In the genomic region with DNA sequence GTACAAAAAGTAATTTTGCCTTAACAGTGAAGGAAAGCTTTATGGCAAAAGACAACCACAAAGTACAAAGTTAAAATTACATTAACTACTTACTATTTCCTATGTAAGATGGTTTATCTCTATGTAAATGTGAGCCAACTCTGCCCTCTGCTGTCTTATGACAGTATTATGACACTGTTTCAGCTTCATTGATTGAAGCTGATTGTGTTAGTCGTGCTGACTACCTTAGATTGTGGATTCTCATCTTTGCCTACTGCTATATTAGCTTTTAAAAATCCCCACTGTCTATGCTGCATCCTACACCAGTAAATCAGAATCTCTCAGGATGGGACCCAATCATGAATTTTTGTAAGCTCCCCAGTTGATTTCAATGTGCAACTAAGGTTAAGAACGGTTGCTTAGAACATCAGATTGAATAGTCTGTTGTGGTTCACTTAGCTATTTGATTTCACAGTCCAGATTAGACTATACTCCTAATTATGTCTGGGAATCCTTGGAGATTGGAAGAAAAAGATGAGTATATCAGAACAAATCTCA, we compare ENCODE assay signal across 8 cellular contexts. TPM values are rescaled to one million over a fixed set of nuclear protein-coding genes. Genes with fewer than 3 reads are reported as not detected.
DNase-seq lines count a peak whose midpoint lies in the region; FAIRE-seq and TF ChIP-seq lines count a peak whose summit lies in the region.

No MANE protein-coding gene starts in this region.

- H4K91ac ChIP-seq in neuronal stem cell (ENCODE audit: low read depth, low read length, poor library complexity), result no peak overlapping the region

- no peak overlapping the region for H2BK12ac ChIP-seq in neuronal stem cell (ENCODE audit: low read length)

- peak; percentile 48 for TF ChIP-seq CTCF in brain microvascular endothelial cell (IDR thresholded peaks at IDR 0.05; ENCODE audit: low read depth, low read length, missing control alignments)
- TF ChIP-seq CTCF in kidney (IDR thresholded peaks at IDR 0.05; ENCODE audit: borderline replicate concordance, extremely low read depth, insufficient read depth), result peak; percentile 71
- TF ChIP-seq CTCF in testis (IDR thresholded peaks at IDR 0.05), result peak in 2 of 3 experiments; percentile 31 to 51

- TF ChIP-seq POLR2A in testis (IDR thresholded peaks at IDR 0.05), result no peak

- H3K14ac ChIP-seq in neuronal stem cell (ENCODE audit: low read length), result no peak overlapping the region

- peaks cover 6% of the 10 kb centered on the region for H3K27me3 ChIP-seq in brain microvascular endothelial cell (replicated peaks)
- no peaks in the 10 kb centered on the region for H3K27me3 ChIP-seq in testis
- H3K27me3 ChIP-seq in neuronal stem cell (ENCODE audit: control insufficient read depth in 3 of 3, insufficient read depth in 3 of 3, low read depth in 1 of 3, low read length in 3 of 3), result peaks cover 0 to 16% (median 0%) of the 10 kb centered on the region in 3 experiments

- H3K4me3 ChIP-seq in brain microvascular endothelial cell (ENCODE audit: low read depth, low read length), result no peak overlapping the region
- H3K4me3 ChIP-seq in kidney (ENCODE audit: low read length in 2 of 2), result no peak overlapping the region
- H3K4me3 ChIP-seq in testis, result no peak overlapping the region
- H3K4me3 ChIP-seq in neuronal stem cell (ENCODE audit: low read length in 2 of 2), result no peak overlapping the region

- intact Hi-C loops in activated naive CD4-positive, alpha-beta T cell treated with anti-CD3 and anti-CD28 coated beads for 36 hours (cut with micrococcal nuclease), result loop anchor here (5.0 kb wide), 5 partner anchors 70 to 220 kb away; no protein-coding TSS in a partner anchor
- intact Hi-C loops in kidney (cut with DNase I), result no loop called here
- intact Hi-C loops in testis (cut with DNase I; ENCODE audit: low total_unique reads), result no loop called here

- H3K4ac ChIP-seq in neuronal stem cell (ENCODE audit: low read length), result no peak overlapping the region

- no peaks in the 10 kb centered on the region for H3K4me1 Mint-ChIP-seq in activated naive CD4-positive, alpha-beta T cell treated with anti-CD3 and anti-CD28 coated beads for 36 hours (ENCODE audit: low read depth)

- no peak overlapping the region for H3K9ac ChIP-seq in kidney (ENCODE audit: low read length in 2 of 2)
- H3K9ac ChIP-seq in neuronal stem cell (ENCODE audit: low read depth, low read length, poor library complexity), result no peak overlapping the region

- no peaks in the 10 kb centered on the region for H3K36me3 Mint-ChIP-seq in activated naive CD4-positive, alpha-beta T cell treated with anti-CD3 and anti-CD28 coated beads for 36 hours (ENCODE audit: low read depth)

- H3K9me3 Mint-ChIP-seq in activated naive CD4-positive, alpha-beta T cell treated with anti-CD3 and anti-CD28 coated beads for 36 hours, result no peaks in the 10 kb centered on the region

- no peak overlapping the region for H3K4me3 Mint-ChIP-seq in activated naive CD4-positive, alpha-beta T cell treated with anti-CD3 and anti-CD28 coated beads for 36 hours

- in situ Hi-C loops in brain microvascular endothelial cell (cut with HindIII; ENCODE audit: low pct_ligation_motif_present, low sequenced_read_pairs), result no loop called here

- peak; percentile 49 for DNase-seq in activated naive CD4-positive, alpha-beta T cell treated with anti-CD3 and anti-CD28 coated beads for 36 hours
- no peak for DNase-seq in activated naive CD4-positive, alpha-beta T cell (lab: John Stamatoyannopoulos, UW)
- DNase-seq in HS-5 (ENCODE audit: low read depth), result peak; percentile 16
- peak; percentile 64 for DNase-seq in NCI-H748 treated with DMSO at 0.1 percent for 48 hours (lab: John Stamatoyannopoulos, UW)
- DNase-seq in brain microvascular endothelial cell, result peak; percentile 68
- no peak for DNase-seq in kidney
- DNase-seq in testis, result no peak
- DNase-seq in neuronal stem cell (ENCODE audit: low spot score), result no peak

- H3K27ac ChIP-seq in brain microvascular endothelial cell, result no peak overlapping the region
- H3K27ac ChIP-seq in kidney (ENCODE audit: low read depth in 2 of 2, low read length in 2 of 2), result no peak overlapping the region
- no peak overlapping the region for H3K27ac ChIP-seq in testis
- no peak overlapping the region for H3K27ac ChIP-seq in neuronal stem cell (replicated peaks; ENCODE audit: low read length)

- no peaks in the 10 kb centered on the region for H3K4me1 ChIP-seq in kidney (ENCODE audit: control insufficient read depth in 1 of 2, insufficient read depth in 1 of 2, low read depth in 1 of 2, low read length in 2 of 2)
- no peaks in the 10 kb centered on the region for H3K4me1 ChIP-seq in testis
- no peaks in the 10 kb centered on the region for H3K4me1 ChIP-seq in neuronal stem cell (ENCODE audit: control insufficient read depth in 2 of 2, insufficient read depth in 1 of 2, low read depth in 1 of 2, low read length in 2 of 2)

- H2BK120ac ChIP-seq in neuronal stem cell (ENCODE audit: low read depth, low read length), result no peak overlapping the region

- no peak overlapping the region for H4K8ac ChIP-seq in neuronal stem cell (ENCODE audit: low read depth, low read length)

- H3K36me3 ChIP-seq in brain microvascular endothelial cell (replicated peaks) (no peaks in the 10 kb centered on the region), kidney (ENCODE audit: control insufficient read depth in 1 of 2, insufficient read depth in 2 of 2, low read length in 2 of 2) (no peaks in the 10 kb centered on the region), testis (ENCODE audit: low read depth, missing control alignments) (no peaks in the 10 kb centered on the region), neuronal stem cell (replicated peaks in 1 of 2; ENCODE audit: control insufficient read depth in 2 of 2, insufficient read depth in 2 of 2, low read length in 2 of 2) (no peaks in the 10 kb centered on the region)

- no peaks in the 10 kb centered on the region for H3K27me3 Mint-ChIP-seq in activated naive CD4-positive, alpha-beta T cell treated with anti-CD3 and anti-CD28 coated beads for 36 hours (ENCODE audit: low read depth)

- H3K4me2 ChIP-seq in neuronal stem cell (ENCODE audit: insufficient read depth, low read length, poor library complexity, severe bottlenecking), result no peak overlapping the region

- no peak overlapping the region for H3K18ac ChIP-seq in neuronal stem cell (ENCODE audit: low read length)

- H2BK5ac ChIP-seq in neuronal stem cell (ENCODE audit: low read length), result no peak overlapping the region

- H2AK5ac ChIP-seq in neuronal stem cell (ENCODE audit: low read depth, low read length), result no peak overlapping the region

- CTCF ChIA-PET in activated naive CD4-positive, alpha-beta T cell treated with anti-CD3 and anti-CD28 coated beads for 36 hours (lab: Charles Lee), result interaction anchor here (0.6 to 6.2 kb wide), 53 partner anchors 9 to 730 kb away, joined by 3 to 153 read pairs (median 4); partner anchors contain the start of genes FNTB and SPTB

- H3K9me3 ChIP-seq in kidney (ENCODE audit: control insufficient read depth in 1 of 2, low read length in 2 of 2) (no peaks in the 10 kb centered on the region), testis (no peaks in the 10 kb centered on the region), neuronal stem cell (replicated peaks in 1 of 2; ENCODE audit: control insufficient read depth in 2 of 2, insufficient read depth in 1 of 2, low read depth in 1 of 2, low read length in 2 of 2) (no peaks in the 10 kb centered on the region)

- H3K79me1 ChIP-seq in neuronal stem cell (ENCODE audit: low read depth, low read length), result no peaks in the 10 kb centered on the region

- WGBS in testis, 2 donors, result 53 to 59% methylated on average over 2 of the region's 2 CpGs
- WGBS in neuronal stem cell (ENCODE audit: extremely low coverage in 2 of 2, insufficient read length in 2 of 2, insufficient replicate concordance in 1 of 2), 2 donors, result no CpG with 5 or more reads among the region's 2 CpGs

- no peak overlapping the region for H3K27ac Mint-ChIP-seq in activated naive CD4-positive, alpha-beta T cell treated with anti-CD3 and anti-CD28 coated beads for 36 hours

- no peak overlapping the region for H2AFZ ChIP-seq in neuronal stem cell (ENCODE audit: low read length)

- no peak overlapping the region for H2BK15ac ChIP-seq in neuronal stem cell (ENCODE audit: low read length)

- peak; percentile 87 for FAIRE-seq in kidney (lab: Jason Lieb, UNC)

- H3K23ac ChIP-seq in neuronal stem cell (ENCODE audit: low read depth, low read length, poor library complexity), result no peak overlapping the region

RNA-seq across cellular contexts. Expression of gene SPTB, which starts 12.2 kb away (rescaled TPM):
- under 1 TPM; 0.42 to 0.55 TPM for total RNA-seq in activated naive CD4-positive, alpha-beta T cell treated with anti-CD3 and anti-CD28 coated beads for 36 hours
- total RNA-seq in kidney, result 1.7 TPM
- 2.2 TPM for polyA plus RNA-seq in kidney (ENCODE audit: insufficient read depth, low read depth, low replicate concordance)
- 1 to 10 TPM; 5.6 to 6.6 TPM for total RNA-seq in testis
- polyA plus RNA-seq in testis (ENCODE audit: insufficient read depth, low read depth, low replicate concordance), result 3.3 TPM
- polyA plus RNA-seq in neuronal stem cell (2013, experiment 1 of 2), result 0.39 TPM
- polyA plus RNA-seq in neuronal stem cell (2013, experiment 2 of 2), result 0.43 TPM

RNA-seq across cellular contexts. Expression of gene CHURC1, which starts 22.3 kb away (rescaled TPM):
- total RNA-seq in activated naive CD4-positive, alpha-beta T cell treated with anti-CD3 and anti-CD28 coated beads for 36 hours, result 10 to 100 TPM; 49.6 to 59.7 TPM
- total RNA-seq in kidney (70.4 TPM), testis (10 to 100 TPM; 53.5 to 55.7 TPM)
- polyA plus RNA-seq in kidney (ENCODE audit: insufficient read depth, low read depth, low replicate concordance) (41.0 TPM), testis (ENCODE audit: insufficient read depth, low read depth, low replicate concordance) (62.8 TPM)
- polyA plus RNA-seq in neuronal stem cell (2013, experiment 1 of 2), result 45.0 TPM
- 46.0 TPM for polyA plus RNA-seq in neuronal stem cell (2013, experiment 2 of 2)

RNA-seq across cellular contexts. Expression of gene GPX2, which starts 50.6 kb away (rescaled TPM):
- not detected for total RNA-seq in activated naive CD4-positive, alpha-beta T cell treated with anti-CD3 and anti-CD28 coated beads for 36 hours
- total RNA-seq in kidney, result 8.4 TPM
- 60.0 TPM for polyA plus RNA-seq in kidney (ENCODE audit: insufficient read depth, low read depth, low replicate concordance)
- under 1 TPM in 1 of 2 donors, not detected in 1; 0.99 TPM for total RNA-seq in testis
- 1.9 TPM for polyA plus RNA-seq in testis (ENCODE audit: insufficient read depth, low read depth, low replicate concordance)
- 0.11 TPM for polyA plus RNA-seq in neuronal stem cell (2013, experiment 1 of 2)
- polyA plus RNA-seq in neuronal stem cell (2013, experiment 2 of 2), result 0.08 TPM

Comparison
In these comparisons a context has a peak if more than half of its experiments do, and no peak if none do; other contexts are left out.
1. DNase-seq: peak in activated naive CD4-positive, alpha-beta T cell treated with anti-CD3 and anti-CD28 coated beads for 36 hours (single experiment), HS-5 (single experiment), NCI-H748 treated with DMSO at 0.1 percent for 48 hours (single experiment) and brain microvascular endothelial cell (single experiment); none in activated naive CD4-positive, alpha-beta T cell (0 of 4), kidney (single experiment), testis (single experiment) and neuronal stem cell (single experiment).
2. Peak in every context shown above with its lines, with median percentiles within 50 percentile points of each other: CTCF ChIP-seq.